ENCODE assay signal across 8 cellular contexts in the genomic region with DNA sequence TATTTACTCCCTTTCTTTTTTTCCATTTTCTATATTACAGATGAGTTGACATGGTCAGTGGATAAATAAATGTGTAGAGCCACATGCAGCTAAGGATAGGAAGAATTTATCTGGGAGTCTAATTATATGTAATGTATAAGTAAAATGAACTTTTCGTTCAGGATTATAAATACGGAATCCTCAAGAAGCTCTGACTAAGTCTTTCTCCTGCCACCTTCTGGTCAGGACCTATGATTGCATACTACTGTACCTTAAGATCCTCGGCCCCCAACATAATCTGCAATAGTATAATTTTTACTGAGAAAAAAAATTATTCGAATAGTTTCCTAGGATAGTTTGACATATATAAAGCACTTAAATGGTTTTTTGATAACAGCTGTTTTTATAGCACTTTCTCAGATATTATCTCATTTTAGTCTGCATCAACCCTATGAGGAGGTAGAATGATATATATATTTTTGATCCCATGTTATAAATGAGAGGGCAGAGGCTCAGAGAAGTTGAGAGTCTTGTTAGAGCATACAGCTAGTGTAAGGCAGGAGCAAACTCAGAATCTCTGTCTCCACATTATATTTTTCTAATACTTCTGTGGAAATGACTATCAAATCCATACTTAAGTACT. TPM values are rescaled to one million over a fixed set of nuclear protein-coding genes. Genes with fewer than 3 reads are reported as not detected.
DNase-seq lines count a peak whose midpoint lies in the region; ATAC-seq and TF ChIP-seq lines count a peak whose summit lies in the region.

No MANE protein-coding gene starts in this region.

- TF ChIP-seq POLR2A in breast epithelium (IDR thresholded peaks at IDR 0.05) (no peak), uterus (IDR thresholded peaks at IDR 0.05) (no peak)

- no peak overlapping the region for H3K27ac Mint-ChIP-seq in CD14-positive monocyte

- peak; percentile 66 for ATAC-seq in HG02852 (IDR thresholded peaks at IDR 0.05; ENCODE audit: unreplicated experiment)

- H3K9me3 Mint-ChIP-seq in CD14-positive monocyte: no peaks in the 10 kb centered on the region

- H3K27ac ChIP-seq in breast epithelium (no peak overlapping the region), uterus (no peak overlapping the region)

- no peaks in the 10 kb centered on the region for H3K36me3 Mint-ChIP-seq in CD14-positive monocyte

- H3K27me3 Mint-ChIP-seq in CD14-positive monocyte (ENCODE audit: low read depth in 3 of 3): peaks cover 0 to 2% (median 1%) of the 10 kb centered on the region in 3 donors

- H3K4me3 ChIP-seq in GM12875 (ENCODE audit: low read depth, low read length): no peak overlapping the region
- H3K4me3 ChIP-seq in breast epithelium: no peak overlapping the region
- no peak overlapping the region for H3K4me3 ChIP-seq in uterus

- no peaks in the 10 kb centered on the region for H3K4me1 ChIP-seq in breast epithelium
- no peaks in the 10 kb centered on the region for H3K4me1 ChIP-seq in uterus

- H3K27me3 ChIP-seq in breast epithelium: no peaks in the 10 kb centered on the region
- H3K27me3 ChIP-seq in uterus: no peaks in the 10 kb centered on the region

- H3K36me3 ChIP-seq in breast epithelium: no peaks in the 10 kb centered on the region
- no peaks in the 10 kb centered on the region for H3K36me3 ChIP-seq in uterus

- H3K4me3 Mint-ChIP-seq in CD14-positive monocyte: no peak overlapping the region

- TF ChIP-seq CTCF in CD14-positive monocyte (IDR thresholded peaks at IDR 0.05) (peak; percentile 84), GM12875 (IDR thresholded peaks at IDR 0.05; ENCODE audit: borderline replicate concordance, insufficient read depth, low read depth, low read length) (peak; percentile 51; the same call in 1 of the 2 replicates), breast epithelium (IDR thresholded peaks at IDR 0.05) (peak; percentile 48 to 71 (median 61)), uterus (IDR thresholded peaks at IDR 0.05) (peak; percentile 48 to 65 (median 60))

- DNase-seq in CD14-positive monocyte (ENCODE audit: low spot score) (no peak), NCI-H345 treated with DMSO at 0.1 percent for 48 hours (lab: John Stamatoyannopoulos, UW; ENCODE audit: unreplicated experiment) (peak; percentile 16), breast epithelium (ENCODE audit: low spot score in 2 of 2) (no peak), kidney tubule cell (ENCODE audit: low spot score) (peak; percentile 46), uterus (peak in 1 of 2 donors; percentile 17), occipital lobe (lab: John Stamatoyannopoulos, UW) (no peak)

- H3K9me3 ChIP-seq in breast epithelium: no peaks in the 10 kb centered on the region
- no peaks in the 10 kb centered on the region for H3K9me3 ChIP-seq in uterus

- H3K4me1 Mint-ChIP-seq in CD14-positive monocyte: peaks cover 2% of the 10 kb centered on the region

- intact Hi-C loops in CD14-positive monocyte (cut with micrococcal nuclease) (loop anchor here in 1 of 2 donors (10.0 kb wide), 1 partner anchor 575 kb away; no protein-coding TSS in a partner anchor), breast epithelium (cut with DNase I; ENCODE audit: low total_unique reads) (no loop called here), uterus (cut with DNase I; ENCODE audit: low total_unique reads) (no loop called here)

RNA-seq across cellular contexts. Expression of a gene that starts 36.1 kb away (rescaled TPM):
- polyA plus RNA-seq in CD14-positive monocyte: 10 to 100 TPM; 39.6 to 46.2 TPM
- 10 to 100 TPM; 35.2 to 47.7 (median 35.4) TPM for total RNA-seq in breast epithelium
- total RNA-seq in uterus: 10 to 100 TPM in 3 of 4 donors, 1 to 10 TPM in 1; 7.4 to 87.1 (median 47.7) TPM
- 166 TPM for total RNA-seq in occipital lobe

RNA-seq across cellular contexts. Expression of a gene that starts 56.6 kb away (rescaled TPM):
- polyA plus RNA-seq in CD14-positive monocyte: 1 to 10 TPM; 4.3 to 6.2 TPM
- total RNA-seq in breast epithelium (10 to 100 TPM; 17.0 to 22.7 (median 17.4) TPM), uterus (10 to 100 TPM in 2 of 4 donors, 1 to 10 TPM in 2; 3.3 to 21.7 (median 9.0) TPM), occipital lobe (7.3 TPM)

Comparison
In these comparisons a context has a peak if more than half of its experiments do, and no peak if none do; other contexts are left out.
1. DNase-seq: peak in NCI-H345 treated with DMSO at 0.1 percent for 48 hours (single experiment) and kidney tubule cell (single experiment); none in CD14-positive monocyte (single experiment), breast epithelium (0 of 2) and occipital lobe (single experiment).
2. Peak in every context shown above with its lines, with median percentiles within 50 percentile points of each other: CTCF ChIP-seq.